ENCODE assay signal across 1 cellular context in the genomic region with DNA sequence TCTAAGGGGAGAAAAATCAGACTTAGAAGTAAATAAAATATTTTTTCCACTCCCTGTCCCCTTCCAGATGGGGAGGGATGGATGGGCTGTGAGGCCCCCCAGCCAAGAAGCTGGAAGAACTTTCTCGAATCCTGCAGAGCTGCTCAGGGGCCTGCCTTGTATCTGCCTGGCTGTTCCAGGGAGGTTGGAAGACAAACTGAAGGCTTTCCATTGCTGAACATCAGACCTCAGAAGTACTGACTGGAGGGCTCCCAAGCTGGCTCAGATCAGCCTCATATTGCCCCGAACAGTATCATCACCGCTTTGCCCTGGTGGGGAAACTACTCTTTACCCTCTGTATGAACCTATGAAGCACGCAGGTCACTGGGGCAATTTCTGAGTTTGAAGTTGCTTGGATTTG.
TF ChIP-seq lines count a peak whose summit lies in the region.

No MANE protein-coding gene starts in this region.

TF ChIP-seq in A549, 52 proteins besides CTCF, POLR2A, EP300 and RAD21:
- TF ChIP-seq JUNB (IDR thresholded peaks at IDR 0.05): no peak
- TF ChIP-seq HOXA7 (CRISPR knock-in tag; IDR thresholded peaks at IDR 0.05): no peak
